Comparison of ENCODE assay signal across 1 cellular context in genomic region chr15:35173444-35174118, GRCh38.
TF ChIP-seq lines count a peak whose summit lies in the region.

No MANE protein-coding gene starts in this region.

TF ChIP-seq in K562, 482 proteins besides CTCF, POLR2A, EP300 and RAD21 (continued from another document and continues in another):
- no peak for TF ChIP-seq ZNF280B (CRISPR knock-in tag; IDR thresholded peaks at IDR 0.05)
- no peak for TF ChIP-seq ZNF407 (IDR thresholded peaks at IDR 0.05; ENCODE audit: low read depth)
- TF ChIP-seq ATF1 (CRISPR knock-in tag; IDR thresholded peaks at IDR 0.05): no peak
- TF ChIP-seq ATF1 (tag; IDR thresholded peaks at IDR 0.05): no peak
- TF ChIP-seq SIN3A (IDR thresholded peaks at IDR 0.05; ENCODE audit: borderline replicate concordance in 2 of 2, control insufficient read depth in 1 of 2, low read depth in 2 of 2, low read length in 2 of 2): no peak
- peak; percentile 73 for TF ChIP-seq TCF3 (CRISPR knock-in tag; IDR thresholded peaks at IDR 0.05)
- 0 out of 2 replicates have a peak, but pooled peaks have one; percentile 14 for TF ChIP-seq L3MBTL2 (IDR thresholded peaks at IDR 0.05)
- peak; percentile 80 for TF ChIP-seq SMARCA4 (IDR thresholded peaks at IDR 0.05)
- peak; percentile 6 for TF ChIP-seq ZNF280A (IDR thresholded peaks at IDR 0.05; ENCODE audit: low read depth, partially characterized antibody)
- no peak for TF ChIP-seq BRD9 (IDR thresholded peaks at IDR 0.05; ENCODE audit: low read depth, partially characterized antibody)
- no peak for TF ChIP-seq ZFP30 (CRISPR knock-in tag; IDR thresholded peaks at IDR 0.05; ENCODE audit: borderline replicate concordance)
- no peak for TF ChIP-seq ZNF24 (IDR thresholded peaks at IDR 0.05)
- TF ChIP-seq POLR3A (IDR thresholded peaks at IDR 0.05; ENCODE audit: borderline replicate concordance, extremely low read depth, insufficient read depth, insufficient read length): no peak
- TF ChIP-seq UBTF (IDR thresholded peaks at IDR 0.05; ENCODE audit: borderline replicate concordance in 1 of 2, low read depth in 2 of 2, low read length in 2 of 2): no peak
- no peak for TF ChIP-seq ZNF717 (CRISPR knock-in tag; IDR thresholded peaks at IDR 0.05)
- TF ChIP-seq TEAD4 (IDR thresholded peaks at IDR 0.05; ENCODE audit: low read length): peak; percentile 50; the same call in 1 of the 2 replicates
- no peak for TF ChIP-seq TEAD4 (CRISPR knock-in tag; IDR thresholded peaks at IDR 0.05; ENCODE audit: borderline replicate concordance)
- no peak for TF ChIP-seq CUX1 (CRISPR knock-in tag; IDR thresholded peaks at IDR 0.05)
- TF ChIP-seq TRIM28 (IDR thresholded peaks at IDR 0.05): peak; percentile 76
- peak; percentile 55; the same call in 1 of the 2 replicates for TF ChIP-seq CBFA2T2 (conservative IDR thresholded peaks at IDR 0.05)
- TF ChIP-seq ZNF511 (CRISPR knock-in tag; IDR thresholded peaks at IDR 0.05): no peak
- peak; percentile 30; the same call in 1 of the 2 replicates for TF ChIP-seq MAFK (IDR thresholded peaks at IDR 0.05; ENCODE audit: low read length)
- no peak for TF ChIP-seq REST (CRISPR knock-in tag; IDR thresholded peaks at IDR 0.05; ENCODE audit: low read depth)
- TF ChIP-seq HDAC6 (IDR thresholded peaks at IDR 0.05; ENCODE audit: low read depth, low read length): no peak
- TF ChIP-seq TAL1 (IDR thresholded peaks at IDR 0.05): peak; percentile 60
- no peak for TF ChIP-seq E2F3 (CRISPR knock-in tag; IDR thresholded peaks at IDR 0.05)
- TF ChIP-seq FOSL1 (tag; conservative IDR thresholded peaks at IDR 0.05): peak; percentile 81
- TF ChIP-seq CHAMP1 (IDR thresholded peaks at IDR 0.05): no peak
- no peak for TF ChIP-seq SIRT6 (IDR thresholded peaks at IDR 0.05; ENCODE audit: low read depth, low read length)
